ENCODE assay signal across 11 cellular contexts in the genomic region with DNA sequence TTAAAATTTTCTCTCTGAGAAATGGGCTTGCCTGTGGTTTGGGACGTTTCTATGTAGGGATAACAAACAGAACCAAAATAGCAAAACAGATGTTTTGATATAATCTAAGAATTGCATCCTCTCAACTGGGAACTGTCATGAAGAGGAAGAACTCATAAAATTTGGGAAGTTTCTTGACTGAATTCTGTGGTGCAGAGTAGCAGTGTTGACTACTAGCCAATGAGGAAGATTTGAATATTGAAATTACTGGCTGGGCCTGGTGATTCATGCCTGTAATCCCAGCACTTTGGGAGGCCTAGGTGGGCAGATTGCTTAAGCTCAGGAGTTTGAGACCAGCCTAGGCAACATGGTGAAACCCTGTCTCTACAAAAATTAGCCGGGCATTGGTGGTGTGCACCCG. TPM values are rescaled to one million over a fixed set of nuclear protein-coding genes. Genes with fewer than 3 reads are reported as not detected.
A peak's percentile ranks its signal among the peaks of the same experiment; 100 is the strongest.
DNase-seq lines count a peak whose midpoint lies in the region; ATAC-seq and TF ChIP-seq lines count a peak whose summit lies in the region.
"Had no signal": no experiment of that assay in that cellular context is flagged by ENCODE, and none has a peak within 500 bp of the region (broad histone marks: within the 10 kb centered on the region; RNA-seq: fewer than 3 reads in every experiment).

No MANE protein-coding gene starts in this region.

- no peaks in the 10 kb centered on the region for H3K27me3 Mint-ChIP-seq in memory B cell

- H3K9me3 ChIP-seq in heart right ventricle (no peaks in the 10 kb centered on the region), right atrium auricular region (no peaks in the 10 kb centered on the region), vagina (no peaks in the 10 kb centered on the region), SJCRH30 (replicated peaks) (no peaks in the 10 kb centered on the region)
- H3K9me3 ChIP-seq: tibial artery had no signal

- H3K27ac ChIP-seq in heart right ventricle (peak overlapping the region in 4 of 10 donors; percentile 17 to 73 (median 41)), right atrium auricular region (no peak overlapping the region), vagina (peak overlapping the region; percentile 30), SJCRH30 (no peak overlapping the region)
- H3K27ac ChIP-seq: tibial artery had no signal

- DNase-seq in heart right ventricle, result no peak
- DNase-seq in right atrium auricular region (ENCODE audit: low spot score), result no peak
- DNase-seq in amniotic epithelial cell (ENCODE audit: low read depth), result peak; percentile 49
- DNase-seq in memory B cell (ENCODE audit: low spot score in 2 of 2), result no peak
- DNase-seq in vagina (ENCODE audit: extremely low spot score in 2 of 2), result no peak
- DNase-seq in cortex of kidney (lab: John Stamatoyannopoulos, UW), result no peak
- no peak for DNase-seq in SJCRH30
- DNase-seq: DMS 273 treated with DMSO at 0.1 percent for 48 hours, NCI-H2029 treated with DMSO at 0.1 percent for 48 hours, tibial artery had no signal

- intact Hi-C loops in heart right ventricle (cut with DNase I), result no loop called here
- intact Hi-C loops in vagina (cut with DNase I), result no loop called here

- TF ChIP-seq CTCF in heart right ventricle (IDR thresholded peaks at IDR 0.05) (no peak), right atrium auricular region (IDR thresholded peaks at IDR 0.05) (no peak), vagina (IDR thresholded peaks at IDR 0.05) (no peak)

- TF ChIP-seq POLR2A in vagina (IDR thresholded peaks at IDR 0.05), result no peak

- peaks cover 0 to 47% (median 8%) of the 10 kb centered on the region in 9 donors for H3K36me3 ChIP-seq in heart right ventricle
- peaks cover 7% of the 10 kb centered on the region for H3K36me3 ChIP-seq in right atrium auricular region
- peaks cover 0 to 10% of the 10 kb centered on the region in 2 donors for H3K36me3 ChIP-seq in vagina
- peaks cover 25% of the 10 kb centered on the region for H3K36me3 ChIP-seq in SJCRH30

- ATAC-seq in heart right ventricle (peak in 5 of 8 donors; percentile 7 to 37 (median 12)), memory B cell (ENCODE audit: low read depth) (no peak), GM19452 (IDR thresholded peaks at IDR 0.05; ENCODE audit: unreplicated experiment) (no peak)

- H3K27me3 ChIP-seq in heart right ventricle, result no peaks in the 10 kb centered on the region
- H3K27me3 ChIP-seq in right atrium auricular region, result no peaks in the 10 kb centered on the region
- no peaks in the 10 kb centered on the region for H3K27me3 ChIP-seq in vagina
- H3K27me3 ChIP-seq in SJCRH30, result no peaks in the 10 kb centered on the region
- H3K27me3 ChIP-seq: tibial artery had no signal

- no peaks in the 10 kb centered on the region for H3K9me3 Mint-ChIP-seq in memory B cell

- H3K4me1 Mint-ChIP-seq in memory B cell, result peaks cover 40% of the 10 kb centered on the region

- H3K4me3 ChIP-seq in heart right ventricle (no peak overlapping the region), right atrium auricular region (no peak overlapping the region), vagina (no peak overlapping the region), SJCRH30 (no peak overlapping the region)
- H3K4me3 ChIP-seq: tibial artery had no signal

- WGBS in heart right ventricle, 2 donors, result 72 to 90% methylated on average over 3 of the region's 3 CpGs

- H3K4me3 Mint-ChIP-seq in memory B cell, result no peak overlapping the region

- H3K27ac Mint-ChIP-seq in memory B cell, result peak overlapping the region; percentile 67

- H3K36me3 Mint-ChIP-seq in memory B cell, result peaks cover 23% of the 10 kb centered on the region

- peaks cover 11 to 62% (median 45%) of the 10 kb centered on the region in 9 donors for H3K4me1 ChIP-seq in heart right ventricle
- H3K4me1 ChIP-seq in right atrium auricular region, result peaks cover 0 to 49% of the 10 kb centered on the region in 2 donors
- peaks cover 52% of the 10 kb centered on the region for H3K4me1 ChIP-seq in vagina
- no peaks in the 10 kb centered on the region for H3K4me1 ChIP-seq in SJCRH30

RNA-seq across cellular contexts. Expression of a gene that starts 42.2 kb away (rescaled TPM):
- total RNA-seq in heart right ventricle (10 to 100 TPM; 13.7 to 19.2 (median 16.6) TPM), right atrium auricular region (10 to 100 TPM; 13.4 to 23.7 TPM), vagina (33.1 TPM)
- polyA plus RNA-seq in heart right ventricle, result 1 to 10 TPM; 4.0 to 5.3 TPM
- 27.4 and 28.6 TPM in 2 replicates for total RNA-seq in SJCRH30 (2014; rRNA removed; shearing (Covaris generic))

Comparison
In these comparisons a context has a peak if more than half of its experiments do, and no peak if none do; other contexts are left out.
1. ATAC-seq: peak in heart right ventricle (5 of 8); none in memory B cell (single experiment) and GM19452 (single experiment).